Comparison of ENCODE assay signal across 36 cellular contexts in genomic region chr3:159520638-159521037, GRCh38.
"Had no signal": no experiment of that assay in that cellular context is flagged by ENCODE, and none has a peak within 500 bp of the region (broad histone marks: within the 10 kb centered on the region; RNA-seq: fewer than 3 reads in every experiment).

No MANE protein-coding gene starts in this region.

- H3K27me3 ChIP-seq: MG63 had no signal

- H3K9me3 ChIP-seq: MG63 had no signal

- DNase-seq: MG63, MM.1S, MV-4-11, NCI-H1048, NCI-H1092, NCI-H1092 treated with DMSO at 0.1 percent for 48 hours, NCI-H1105, NCI-H1105 treated with DMSO at 0.1 percent for 48 hours, NCI-H1417, NCI-H1417 treated with DMSO at 0.1 percent for 48 hours, NCI-H1436, NCI-H1436 treated with DMSO at 0.1 percent for 48 hours, NCI-H146, NCI-H1694, NCI-H1694 treated with DMSO at 0.1 percent for 48 hours, NCI-H187, NCI-H187 treated with DMSO at 0.1 percent for 48 hours, NCI-H1930, NCI-H2029, NCI-H2029 treated with DMSO at 0.1 percent for 48 hours, NCI-H2081, NCI-H2081 treated with DMSO at 0.1 percent for 48 hours, NCI-H2107, NCI-H2171, NCI-H2171 treated with DMSO at 0.1 percent for 48 hours, NCI-H2227 treated with DMSO at 0.1 percent for 48 hours, NCI-H226, NCI-H345, NCI-H446, NCI-H446 treated with DMSO at 0.1 percent for 48 hours, NCI-H510A, NCI-H510A treated with DMSO at 0.1 percent for 48 hours, NCI-H524, NCI-H524 treated with DMSO at 0.1 percent for 48 hours, NCI-H526, NCI-H526 treated with DMSO at 0.1 percent for 48 hours had no signal

- H3K36me3 ChIP-seq: MG63 had no signal

- H3K4me3 ChIP-seq: MG63 had no signal
